In the genomic region with DNA sequence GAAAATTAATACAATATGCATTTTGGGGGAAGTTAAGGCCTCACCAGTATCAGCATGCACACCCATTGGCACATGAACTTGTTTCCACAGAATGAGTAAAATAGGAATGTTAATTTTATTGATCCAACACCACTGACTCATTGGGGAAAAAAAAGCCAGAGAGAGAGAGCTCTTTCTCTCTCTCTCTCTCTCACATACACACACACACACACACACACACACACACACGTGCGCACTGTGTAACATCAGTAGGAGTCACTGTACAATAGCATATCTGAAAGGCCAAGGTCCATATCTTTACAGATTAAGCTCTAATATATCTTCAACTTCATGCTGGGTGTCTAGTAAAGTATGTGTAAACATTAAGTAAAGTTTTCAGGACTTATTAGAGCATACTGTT, we compare ENCODE assay signal across 1 cellular context.
TF ChIP-seq lines count a peak whose summit lies in the region.

No MANE protein-coding gene starts in this region.

TF ChIP-seq in HCT116, 20 proteins besides CTCF, POLR2A, EP300 and RAD21:
- TF ChIP-seq FOSL1 (IDR thresholded peaks at IDR 0.05; ENCODE audit: low read depth) = 0 out of 2 replicates have a peak, but pooled peaks have one; percentile 10
